In the genomic region with DNA sequence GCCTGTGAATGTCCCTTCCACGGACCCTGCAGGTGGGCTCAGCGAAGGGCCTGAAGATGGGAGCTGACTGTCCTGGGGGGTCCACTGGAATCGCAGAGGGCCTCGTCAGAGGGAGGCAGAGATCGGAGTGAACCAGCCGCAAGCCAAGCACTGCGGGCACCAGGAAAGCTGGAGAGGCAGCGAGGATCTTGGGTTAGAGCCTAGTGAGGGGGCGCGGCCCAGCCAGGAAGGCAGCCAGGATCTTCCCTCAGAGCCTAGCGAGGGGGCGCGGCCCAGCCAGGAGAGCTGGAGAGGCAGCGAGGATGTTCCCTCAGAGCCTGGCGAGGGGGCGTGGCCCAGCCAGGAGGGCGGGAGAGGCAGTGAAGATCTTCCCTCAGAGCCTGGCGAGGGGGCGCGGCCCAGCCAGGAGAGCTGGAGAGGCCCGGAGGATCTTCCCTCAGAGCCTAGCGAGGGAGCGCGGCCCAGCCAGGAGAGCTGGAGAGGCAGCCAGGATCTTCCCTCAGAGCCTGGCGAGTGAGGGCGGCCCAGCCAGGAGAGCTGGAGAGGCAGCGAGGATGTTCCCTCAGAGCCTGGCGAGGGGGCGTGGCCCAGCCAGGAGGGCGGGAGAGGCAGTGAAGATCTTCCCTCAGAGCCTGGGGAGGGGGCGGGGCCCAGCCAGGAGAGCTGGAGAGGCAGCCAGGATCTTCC, we compare ENCODE assay signal across 8 cellular contexts.
A peak's percentile ranks its signal among the peaks of the same experiment; 100 is the strongest.
DNase-seq lines count a peak whose midpoint lies in the region; ATAC-seq and TF ChIP-seq lines count a peak whose summit lies in the region.
"Not testable (repeated sequence)": the region's sequence is repeated elsewhere in the genome, so short reads cannot be mapped to it uniquely, and the experiment has no call there.

No MANE protein-coding gene starts in this region.

- H3K9me3 Mint-ChIP-seq in CD14-positive monocyte, result peaks cover 0 to 10% (median 0%) of the 10 kb centered on the region in 7 donors
- not testable (repeated sequence) for H3K9me3 Mint-ChIP-seq in stimulated activated memory B cell treated with anti-CD40 and anti-IgM and Interleukin-4, amounts not matched to agents 10 μg/mL and 1 μg/mL and 100 μg/mL, for 72 hours

- DNase-seq in CD14-positive monocyte (ENCODE audit: low spot score), result peak; percentile 58
- peak; percentile 39 for DNase-seq in HEK293T (ENCODE audit: extremely low spot score)
- DNase-seq in NCI-H2227 (lab: John Stamatoyannopoulos, UW; ENCODE audit: unreplicated experiment), result peak; percentile 93
- peak; percentile 93 for DNase-seq in WERI-Rb-1
- peak in 46 of 61 donors; percentile 7 to 80 (median 54) for DNase-seq in caudate nucleus (lab: John Stamatoyannopoulos, UW)
- DNase-seq in left cardiac atrium, result peak; percentile 53

- H3K9me3 ChIP-seq in WERI-Rb-1 (ENCODE audit: severe bottlenecking); muscle layer of duodenum (ENCODE audit: control insufficient read depth in 1 of 2, low read length in 2 of 2): not testable (repeated sequence)

- peaks cover 14% of the 10 kb centered on the region for H3K4me1 Mint-ChIP-seq in CD14-positive monocyte
- H3K4me1 Mint-ChIP-seq in stimulated activated memory B cell treated with anti-CD40 and anti-IgM and Interleukin-4, amounts not matched to agents 10 μg/mL and 1 μg/mL and 100 μg/mL, for 72 hours, result peaks cover 23% of the 10 kb centered on the region

- intact Hi-C loops in CD14-positive monocyte (cut with micrococcal nuclease), result loop anchor here in 1 of 2 donors (2.0 kb wide), 1 partner anchor 63 kb away; a partner anchor contains a TSS
- intact Hi-C loops in left cardiac atrium (cut with DNase I), result not testable (repeated sequence)

- not testable (repeated sequence) for H3K36me3 ChIP-seq in WERI-Rb-1; muscle layer of duodenum (ENCODE audit: control insufficient read depth in 1 of 2, insufficient read depth in 2 of 2, low read length in 2 of 2)

- CTCF ChIA-PET in HEK293T (lab: Yijun Ruan, JAX), result not testable (repeated sequence)

- H3K27ac ChIP-seq in WERI-Rb-1, result peak overlapping the region; percentile 73
- peak overlapping the region; percentile 50 for H3K27ac ChIP-seq in caudate nucleus (ENCODE audit: low read depth, low read length)
- not testable (repeated sequence) for H3K27ac ChIP-seq in muscle layer of duodenum (ENCODE audit: low read length)

- H3K27me3 ChIP-seq in WERI-Rb-1 (ENCODE audit: insufficient read depth, low read depth, severe bottlenecking); muscle layer of duodenum (ENCODE audit: low read depth, low read length): not testable (repeated sequence)

- not testable (repeated sequence) for TF ChIP-seq CTCF in CD14-positive monocyte (IDR thresholded peaks at IDR 0.05); WERI-Rb-1 (IDR thresholded peaks at IDR 0.05; ENCODE audit: low read depth, low read length)

- peaks cover 0 to 15% of the 10 kb centered on the region in 2 donors for H3K4me1 ChIP-seq in muscle layer of duodenum (ENCODE audit: control insufficient read depth in 1 of 2, insufficient read depth in 2 of 2, low read length in 2 of 2)

- POLR2A ChIA-PET in HEK293T (lab: Yijun Ruan, JAX), result interaction anchor here (0.8 kb wide), 1 partner anchor 10 kb away, joined by 3 read pairs; no protein-coding TSS in a partner anchor

- not testable (repeated sequence) for H3K36me3 Mint-ChIP-seq in CD14-positive monocyte; stimulated activated memory B cell treated with anti-CD40 and anti-IgM and Interleukin-4, amounts not matched to agents 10 μg/mL and 1 μg/mL and 100 μg/mL, for 72 hours

- ATAC-seq in left cardiac atrium, result peak; percentile 56 to 81
- ATAC-seq in stimulated activated memory B cell treated with anti-CD40 and anti-IgM and Interleukin-4, amounts not matched to agents 10 μg/mL and 1 μg/mL and 100 μg/mL, for 72 hours, result not testable (repeated sequence)

- peaks cover 24 to 38% (median 31%) of the 10 kb centered on the region in 3 donors for H3K27me3 Mint-ChIP-seq in CD14-positive monocyte (ENCODE audit: low read depth in 3 of 3)
- H3K27me3 Mint-ChIP-seq in stimulated activated memory B cell treated with anti-CD40 and anti-IgM and Interleukin-4, amounts not matched to agents 10 μg/mL and 1 μg/mL and 100 μg/mL, for 72 hours, result peaks cover 31% of the 10 kb centered on the region

- H3K4me3 Mint-ChIP-seq in CD14-positive monocyte, result peak overlapping the region; percentile 82 to 91
- peak overlapping the region; percentile 83 for H3K4me3 Mint-ChIP-seq in stimulated activated memory B cell treated with anti-CD40 and anti-IgM and Interleukin-4, amounts not matched to agents 10 μg/mL and 1 μg/mL and 100 μg/mL, for 72 hours

- not testable (repeated sequence) for H3K27ac Mint-ChIP-seq in CD14-positive monocyte; stimulated activated memory B cell treated with anti-CD40 and anti-IgM and Interleukin-4, amounts not matched to agents 10 μg/mL and 1 μg/mL and 100 μg/mL, for 72 hours

- H3K4me3 ChIP-seq in WERI-Rb-1 (ENCODE audit: low read depth, low read length), result peak overlapping the region; percentile 87
- H3K4me3 ChIP-seq in muscle layer of duodenum (ENCODE audit: low read depth in 1 of 2, low read length in 2 of 2), result peak overlapping the region; percentile 49 to 76

Comparison
In these comparisons a context has a peak if more than half of its experiments do, and no peak if none do; other contexts are left out.
1. DNase-seq: peak in every context shown above with its lines; median percentile 93 in NCI-H2227; 93 in WERI-Rb-1; 58 in CD14-positive monocyte; 54 in caudate nucleus; 53 in left cardiac atrium; 39 in HEK293T.